14 cellular contexts compared by ENCODE assay signal in genomic region chr3:126342991-126343661, GRCh38. TPM values are rescaled to one million over a fixed set of nuclear protein-coding genes. Genes with fewer than 3 reads are reported as not detected.
DNase-seq lines count a peak whose midpoint lies in the region; ATAC-seq and TF ChIP-seq lines count a peak whose summit lies in the region.
"Had no signal": no experiment of that assay in that cellular context is flagged by ENCODE, and none has a peak within 500 bp of the region (broad histone marks: within the 10 kb centered on the region; RNA-seq: fewer than 3 reads in every experiment).

No MANE protein-coding gene starts in this region.

- 76% methylated on average over 19 of the region's 20 CpGs for WGBS in mesenchymal stem cell

- no peaks in the 10 kb centered on the region for H3K9me3 ChIP-seq in Peyer's patch
- no peaks in the 10 kb centered on the region for H3K9me3 ChIP-seq in mesenchymal stem cell (ENCODE audit: control insufficient read depth, low read length)

- H3K4me2 ChIP-seq in mesenchymal stem cell (ENCODE audit: low read length, poor library complexity, severe bottlenecking): no peak overlapping the region

- no peak overlapping the region for H3K23ac ChIP-seq in mesenchymal stem cell (ENCODE audit: low read length in 2 of 2)

- H2BK15ac ChIP-seq in mesenchymal stem cell (ENCODE audit: low read depth, poor library complexity, severe bottlenecking): no peak overlapping the region

- H3K27me3 ChIP-seq in GM06990 (replicated peaks; ENCODE audit: control insufficient read depth, insufficient read depth, low read length) (peaks cover 1% of the 10 kb centered on the region; the same call in 1 of the 2 replicates), Peyer's patch (no peaks in the 10 kb centered on the region), mesenchymal stem cell (ENCODE audit: control insufficient read depth in 1 of 2, insufficient read depth in 1 of 2, low read length in 2 of 2) (peaks cover under 1 to 21% of the 10 kb centered on the region in 2 experiments)

- no peak overlapping the region for H3K14ac ChIP-seq in mesenchymal stem cell (ENCODE audit: low read length in 2 of 2)

- H3K18ac ChIP-seq in mesenchymal stem cell (ENCODE audit: low read depth in 1 of 2, low read length in 2 of 2): no peak overlapping the region

- H3K27ac ChIP-seq in Peyer's patch (no peak overlapping the region), mesenchymal stem cell (ENCODE audit: low read length, poor library complexity, severe bottlenecking) (no peak overlapping the region)
- H3K27ac ChIP-seq: HL-60 had no signal

- H3K4me3 ChIP-seq in GM06990 (replicated peaks; ENCODE audit: low read depth, low read length) (no peak overlapping the region), Peyer's patch (no peak overlapping the region), retinal pigment epithelial cell (ENCODE audit: low read length) (no peak overlapping the region), mesenchymal stem cell (ENCODE audit: insufficient read depth in 1 of 2, low read depth in 1 of 2, low read length in 2 of 2) (no peak overlapping the region)

- no peak overlapping the region for H2BK12ac ChIP-seq in mesenchymal stem cell (ENCODE audit: low read length in 2 of 2)

- H2AK5ac ChIP-seq in mesenchymal stem cell (ENCODE audit: low read length, severe bottlenecking): no peak overlapping the region

- DNase-seq in GM06990 (ENCODE audit: extremely low read depth, insufficient read length) (peak; percentile 57), Peyer's patch (peak in 2 of 3 donors; percentile 36 to 41), foreskin melanocyte (peak; percentile 11), retinal pigment epithelial cell (ENCODE audit: low read depth) (no peak), mesenchymal stem cell (no peak), DMS114 treated with DMSO at 0.1 percent for 48 hours (lab: John Stamatoyannopoulos, UW; ENCODE audit: unreplicated experiment) (no peak)
- DNase-seq: NCI-H2107; stimulated activated CD4-positive, alpha-beta T cell treated with anti-CD3 and anti-CD28 coated beads, Interleukin-4, amount 100 ng/mL, for 1 hour had no signal

- no peak for TF ChIP-seq CTCF in GM06990 (IDR thresholded peaks at IDR 0.05; ENCODE audit: insufficient read depth, low read length, poor library complexity, severe bottlenecking)
- no peak for TF ChIP-seq CTCF in Peyer's patch (IDR thresholded peaks at IDR 0.05)
- TF ChIP-seq CTCF in retinal pigment epithelial cell (conservative IDR thresholded peaks at IDR 0.05; ENCODE audit: low read depth, low read length): peak; percentile 27

- no peak overlapping the region for H2BK120ac ChIP-seq in mesenchymal stem cell (ENCODE audit: low read depth, low read length)

- H3K4ac ChIP-seq in mesenchymal stem cell (ENCODE audit: low read depth in 1 of 2, low read length in 2 of 2): no peak overlapping the region

- H2BK5ac ChIP-seq in mesenchymal stem cell (ENCODE audit: low read depth, low read length, poor library complexity, severe bottlenecking): no peak overlapping the region

- no peak for TF ChIP-seq POLR2A in Peyer's patch (IDR thresholded peaks at IDR 0.05)

- no peak overlapping the region for H2AFZ ChIP-seq in mesenchymal stem cell (ENCODE audit: low read depth, low read length)

- H3K79me1 ChIP-seq in mesenchymal stem cell (replicated peaks; ENCODE audit: low read length, poor library complexity, severe bottlenecking): no peaks in the 10 kb centered on the region

- H3K4me1 ChIP-seq in Peyer's patch (no peaks in the 10 kb centered on the region), mesenchymal stem cell (ENCODE audit: control insufficient read depth, insufficient read depth, low read depth, low read length) (no peaks in the 10 kb centered on the region)

- ATAC-seq in esophagus mucosa (no peak), GM21515 (IDR thresholded peaks at IDR 0.05; ENCODE audit: unreplicated experiment) (no peak)

- no peak overlapping the region for H4K91ac ChIP-seq in mesenchymal stem cell (ENCODE audit: low read length)

- no peak overlapping the region for H4K8ac ChIP-seq in mesenchymal stem cell (ENCODE audit: low read length)

- H3K9ac ChIP-seq in mesenchymal stem cell (ENCODE audit: low read length): no peak overlapping the region

- H3K36me3 ChIP-seq in GM06990 (ENCODE audit: control insufficient read depth, insufficient read depth, low read length) (no peaks in the 10 kb centered on the region), Peyer's patch (no peaks in the 10 kb centered on the region), mesenchymal stem cell (ENCODE audit: control insufficient read depth in 1 of 2, insufficient read depth in 2 of 2, low read depth in 1 of 2, low read length in 2 of 2) (no peaks in the 10 kb centered on the region)

RNA-seq across cellular contexts. Expression of gene KLF15, which starts 14.1 kb away (rescaled TPM):
- total RNA-seq in Peyer's patch (10 to 100 TPM in 1 of 4 donors, 1 to 10 TPM in 3; 3.3 to 10.9 (median 9.4) TPM), esophagus mucosa (0.60 TPM)
- polyA plus RNA-seq in mesenchymal stem cell (2013, experiment 1 of 2): 0.84 TPM
- polyA plus RNA-seq in mesenchymal stem cell (2013, experiment 2 of 2): 0.96 TPM
- total RNA-seq: mononuclear cell; T-helper 2 cell treated with Interferon-gamma antibody and Interleukin-4, amounts not matched to agents 100 ng/mL and 5 ng/mL, for 36 hours had no signal

RNA-seq across cellular contexts. Expression of gene CFAP100, which starts 51.6 kb away (rescaled TPM):
- total RNA-seq in Peyer's patch (not detected), esophagus mucosa (not detected)
- not detected for polyA plus RNA-seq in mesenchymal stem cell (2013, experiment 1 of 2)
- polyA plus RNA-seq in mesenchymal stem cell (2013, experiment 2 of 2): not detected
- total RNA-seq: fibroblast of lung; mononuclear cell; T-helper 2 cell treated with Interferon-gamma antibody and Interleukin-4, amounts not matched to agents 100 ng/mL and 5 ng/mL, for 36 hours had no signal
- polyA plus RNA-seq: fibroblast of lung had no signal

Comparison
In these comparisons a context has a peak if more than half of its experiments do, and no peak if none do; other contexts are left out.
1. DNase-seq: peak in GM06990 (single experiment), Peyer's patch (2 of 3) and foreskin melanocyte (single experiment); none in retinal pigment epithelial cell (single experiment), mesenchymal stem cell (single experiment) and DMS114 treated with DMSO at 0.1 percent for 48 hours (single experiment).